Comparison of ENCODE assay signal across 1 cellular context in the genomic region with DNA sequence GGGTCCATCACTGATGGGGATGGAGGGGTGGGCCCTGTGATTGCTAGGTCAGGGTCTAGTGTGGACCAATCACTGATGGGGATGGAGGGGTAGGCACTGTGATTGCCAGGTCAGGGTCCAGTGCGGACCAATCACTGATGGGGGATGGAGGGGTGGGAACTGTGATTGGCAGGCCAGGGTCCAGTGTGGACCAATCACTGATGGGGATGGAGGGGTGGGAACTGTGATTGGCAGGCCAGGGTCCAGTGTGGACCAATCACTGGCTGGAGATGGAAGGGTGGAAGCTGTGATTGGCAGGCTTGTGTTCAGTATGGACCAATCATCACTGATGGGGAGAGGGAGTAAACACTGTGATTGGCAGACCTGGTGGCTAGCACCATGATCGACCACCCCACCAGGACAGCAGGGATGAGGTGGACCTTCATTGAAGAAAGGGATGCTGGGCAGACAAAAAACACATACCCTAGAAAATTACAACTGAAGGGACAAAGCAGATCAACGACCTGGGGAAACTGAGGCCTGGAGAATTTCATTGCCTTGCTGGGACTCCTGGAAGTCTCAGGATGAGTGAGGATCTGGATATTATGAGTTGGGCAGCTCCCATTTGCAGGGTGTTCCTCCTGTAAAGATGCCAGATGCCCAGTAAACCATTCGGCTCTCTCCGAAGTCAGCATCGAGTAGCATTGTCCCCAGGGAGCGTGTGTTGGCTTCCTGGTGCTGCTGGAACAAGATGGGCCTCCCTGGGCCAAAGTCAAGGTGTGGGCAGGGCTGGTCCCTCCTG.
TF ChIP-seq lines count a peak whose summit lies in the region.

No MANE protein-coding gene starts in this region.

TF ChIP-seq in HCT116, 20 proteins besides CTCF, POLR2A, EP300 and RAD21:
- TF ChIP-seq SP1 (IDR thresholded peaks at IDR 0.05; ENCODE audit: low read depth) (peak; percentile 16; the same call in 1 of the 2 replicates), SIN3A (IDR thresholded peaks at IDR 0.05; ENCODE audit: low read depth) (no peak)
